In the genomic region with DNA sequence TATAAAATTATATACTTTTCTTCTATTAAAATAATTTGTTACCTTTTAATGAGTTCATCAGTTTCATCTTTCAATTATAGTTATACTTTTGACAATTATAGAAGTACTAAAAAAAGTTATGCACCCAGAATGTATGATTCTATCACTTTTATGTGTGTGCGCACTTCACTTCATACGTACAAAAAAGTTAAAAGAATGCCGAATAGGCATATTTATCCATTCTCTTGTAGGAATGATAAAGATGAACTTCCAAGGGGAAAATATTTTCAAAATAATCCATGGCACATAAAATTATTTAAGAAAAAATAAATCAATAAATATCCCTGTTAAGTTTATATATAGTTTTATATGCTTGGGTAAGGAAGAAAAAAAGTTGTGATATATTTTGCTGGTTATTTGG, we compare ENCODE assay signal across 20 cellular contexts.
"Had no signal": no experiment of that assay in that cellular context is flagged by ENCODE, and none has a peak within 500 bp of the region (broad histone marks: within the 10 kb centered on the region; RNA-seq: fewer than 3 reads in every experiment).

No MANE protein-coding gene starts in this region.

- H3K27ac Mint-ChIP-seq: IgD-negative memory B cell had no signal

- H3K9me3 ChIP-seq: MG63, SK-N-SH had no signal

- H3K27ac ChIP-seq: RWPE1 had no signal

- DNase-seq: KBM-7, MG63, NCI-H1092 treated with DMSO at 0.1 percent for 48 hours, NCI-H1436, NCI-H187, NCI-H2029, NCI-H2081 treated with DMSO at 0.1 percent for 48 hours, NCI-H2171, NCI-H226, NCI-H446, NCI-H510A, NCI-H524 treated with DMSO at 0.1 percent for 48 hours, NCI-H69, NCI-H774, SHP77, SK-N-SH, SW 1271, T-cell had no signal

- H3K9me3 Mint-ChIP-seq: IgD-negative memory B cell, T-cell had no signal

- H3K9ac ChIP-seq: SK-N-SH had no signal

- H3K27me3 ChIP-seq: MG63 had no signal

- ATAC-seq: T-cell had no signal

- H3K4me3 ChIP-seq: MG63 had no signal

- H3K27me3 Mint-ChIP-seq: IgD-negative memory B cell, T-cell had no signal

- H3K4me2 ChIP-seq: SK-N-SH had no signal

- H3K36me3 Mint-ChIP-seq: IgD-negative memory B cell, T-cell had no signal

- H3K4me3 Mint-ChIP-seq: IgD-negative memory B cell had no signal

- H3K36me3 ChIP-seq: MG63 had no signal
